8 cellular contexts compared by ENCODE assay signal in genomic region chr17:56771975-56772374, GRCh38.
"Had no signal": no experiment of that assay in that cellular context is flagged by ENCODE, and none has a peak within 500 bp of the region (broad histone marks: within the 10 kb centered on the region; RNA-seq: fewer than 3 reads in every experiment).

No MANE protein-coding gene starts in this region.

- H2AFZ ChIP-seq: GM23338 had no signal

- FAIRE-seq: H1, H54, HTR-8/SVneo had no signal

- H3K4me2 ChIP-seq: GM23338, KMS-11 had no signal

- DNase-seq: H9, HCEC 1CT, KBM-7 had no signal

- H3K27ac Mint-ChIP-seq: GM23338, H9 had no signal

- H3K4me3 ChIP-seq: GM23338 had no signal

- H3K4me3 Mint-ChIP-seq: GM23338, H9 had no signal

- H3K9me3 Mint-ChIP-seq: GM23338, H9 had no signal

- H3K4me1 Mint-ChIP-seq: GM23338, H9 had no signal

- ATAC-seq: GM23338 had no signal

- H3K9ac ChIP-seq: KMS-11 had no signal

- H3K27ac ChIP-seq: KMS-11 had no signal
